In genomic region chr22:17373839-17374238, GRCh38 we compare ENCODE assay signal across 17 cellular contexts. TPM values are rescaled to one million over a fixed set of nuclear protein-coding genes. Genes with fewer than 3 reads are reported as not detected.
DNase-seq lines count a peak whose midpoint lies in the region; ATAC-seq and TF ChIP-seq lines count a peak whose summit lies in the region.
"Had no signal": no experiment of that assay in that cellular context is flagged by ENCODE, and none has a peak within 500 bp of the region (broad histone marks: within the 10 kb centered on the region; RNA-seq: fewer than 3 reads in every experiment).

No MANE protein-coding gene starts in this region.

- H3K36me3 Mint-ChIP-seq in glutamatergic neuron (ENCODE audit: unreplicated experiment) (no peaks in the 10 kb centered on the region), neural crest cell (ENCODE audit: low read depth) (no peaks in the 10 kb centered on the region)

- TF ChIP-seq CTCF in HEK293 (tag by site-specific recombination; IDR thresholded peaks at IDR 0.05) (no peak), glutamatergic neuron (IDR thresholded peaks at IDR 0.05; ENCODE audit: partially characterized antibody, unreplicated experiment) (no peak), neural crest cell (conservative IDR thresholded peaks at IDR 0.05) (no peak), colonic mucosa (IDR thresholded peaks at IDR 0.05) (no peak)

- H3K27me3 Mint-ChIP-seq in glutamatergic neuron (ENCODE audit: unreplicated experiment), result peaks cover 16% of the 10 kb centered on the region
- H3K27me3 Mint-ChIP-seq in neural crest cell (ENCODE audit: low read depth), result no peaks in the 10 kb centered on the region

- H3K4me1 ChIP-seq in HEK293 (ENCODE audit: control insufficient read depth, insufficient read depth, low read length) (peaks cover 5% of the 10 kb centered on the region), colonic mucosa (no peaks in the 10 kb centered on the region)
- H3K4me1 ChIP-seq: BE2C had no signal

- H3K36me3 ChIP-seq in HEK293 (ENCODE audit: control insufficient read depth in 2 of 2, insufficient read depth in 1 of 2, low read length in 2 of 2) (no peaks in the 10 kb centered on the region), colonic mucosa (no peaks in the 10 kb centered on the region)
- H3K36me3 ChIP-seq: BE2C, SJSA1 had no signal

- peaks cover 38% of the 10 kb centered on the region for H3K27me3 ChIP-seq in colonic mucosa

- H3K27ac Mint-ChIP-seq in glutamatergic neuron (ENCODE audit: unreplicated experiment) (peak overlapping the region; percentile 0), neural crest cell (ENCODE audit: unreplicated experiment) (no peak overlapping the region)

- peaks cover 39% of the 10 kb centered on the region for H3K4me1 Mint-ChIP-seq in glutamatergic neuron (ENCODE audit: low read depth, unreplicated experiment)
- peaks cover 43% of the 10 kb centered on the region for H3K4me1 Mint-ChIP-seq in neural crest cell

- no peak overlapping the region for H3K27ac ChIP-seq in HEK293 (ENCODE audit: extremely low read depth, low read depth, low read length)
- no peak overlapping the region for H3K27ac ChIP-seq in colonic mucosa
- H3K27ac ChIP-seq: SJSA1 had no signal

- CTCF ChIA-PET in HEK293 (lab: Yijun Ruan, JAX), result interaction anchor here (1.0 to 1.2 kb wide), 2 partner anchors 128 to 202 kb away, joined by 3 to 5 read pairs; no protein-coding TSS in a partner anchor

- H3K9me3 ChIP-seq in HEK293 (ENCODE audit: control insufficient read depth, insufficient read depth, low read depth, low read length) (no peaks in the 10 kb centered on the region), colonic mucosa (no peaks in the 10 kb centered on the region)
- H3K9me3 ChIP-seq: BE2C, SJSA1 had no signal

- DNase-seq in DMS79 treated with DMSO at 0.1 percent for 48 hours (lab: John Stamatoyannopoulos, UW) (peak; percentile 41), glutamatergic neuron (no peak), neural crest cell (ENCODE audit: low read depth, low spot score) (no peak), SHP77 (lab: John Stamatoyannopoulos, UW) (no peak), colonic mucosa (no peak)
- DNase-seq: BE2C, HCEC 1CT, Kasumi-1, NCI-H1417 treated with DMSO at 0.1 percent for 48 hours, NCI-H187, NCI-H510A, NCI-H82, OCI-M1 had no signal

- H3K4me3 Mint-ChIP-seq in glutamatergic neuron (ENCODE audit: unreplicated experiment), result peak overlapping the region; percentile 70
- peak overlapping the region; percentile 42 for H3K4me3 Mint-ChIP-seq in neural crest cell

- H3K9ac ChIP-seq in colonic mucosa (ENCODE audit: low read depth in 2 of 2, low read length in 2 of 2), result no peak overlapping the region

- intact Hi-C loops in colonic mucosa (cut with DNase I), result no loop called here

- POLR2A ChIA-PET in HEK293 (lab: Yijun Ruan, JAX), result no interaction called here

- H3K9me3 Mint-ChIP-seq in glutamatergic neuron (ENCODE audit: unreplicated experiment) (peaks cover 12% of the 10 kb centered on the region), neural crest cell (no peaks in the 10 kb centered on the region)

- ATAC-seq in GM21447 (IDR thresholded peaks at IDR 0.05; ENCODE audit: unreplicated experiment), result no peak

- no peak overlapping the region for H3K4me3 ChIP-seq in HEK293 (ENCODE audit: low read depth, low read length)
- H3K4me3 ChIP-seq in colonic mucosa, result no peak overlapping the region
- H3K4me3 ChIP-seq: SJSA1 had no signal

TF ChIP-seq in HEK293, 187 proteins besides CTCF, POLR2A, EP300 and RAD21:
- TF ChIP-seq ZNF585B (tag by site-specific recombination; IDR thresholded peaks at IDR 0.05), result peak; percentile 54; the same call in 1 of the 2 replicates
- TF ChIP-seq ZNF366 (tag by site-specific recombination; conservative IDR thresholded peaks at IDR 0.05), result 0 out of 2 replicates have a peak, but pooled peaks have one; percentile 16
- no peak for TF ChIP-seq GLIS2 (tag by site-specific recombination; IDR thresholded peaks at IDR 0.05)
- TF ChIP-seq GFI1B (tag by site-specific recombination; IDR thresholded peaks at IDR 0.05), result no peak
- peak; percentile 51; the same call in 1 of the 2 replicates for TF ChIP-seq WT1 (tag by site-specific recombination; IDR thresholded peaks at IDR 0.05)

RNA-seq across cellular contexts. Expression of gene CECR2, which starts 4.6 kb away (rescaled TPM):
- total RNA-seq in glutamatergic neuron (ENCODE audit: unreplicated experiment), result 178 TPM
- 32.8 and 34.6 TPM in 2 replicates for total RNA-seq in neural crest cell
- total RNA-seq in colonic mucosa, result under 1 TPM; 0.30 to 0.40 TPM
- total RNA-seq: MCF 10A, SJSA1 had no signal

Comparison
In these comparisons a context has a peak if more than half of its experiments do, and no peak if none do; other contexts are left out.
1. RNA of gene CECR2, which starts 4.6 kb away (total RNA-seq): 178 TPM in glutamatergic neuron (single experiment) and 32.8 to 34.6 TPM in neural crest cell; 0.30 to 0.40 TPM in colonic mucosa; every median in the first group is over 10 times any median in the second.